24 cellular contexts compared by ENCODE assay signal in genomic region chr2:67702284-67702683, GRCh38.
"Had no signal": no experiment of that assay in that cellular context is flagged by ENCODE, and none has a peak within 500 bp of the region (broad histone marks: within the 10 kb centered on the region; RNA-seq: fewer than 3 reads in every experiment).

No MANE protein-coding gene starts in this region.

- DNase-seq: activated B cell treated with CpG ODN at 0.5 μM for 24 hours; activated CD4-positive, alpha-beta memory T cell treated with anti-CD3 and anti-CD28 coated beads for 36 hours; activated CD4-positive, alpha-beta T cell treated with anti-CD3 and anti-CD28 coated beads for 4 hours; activated CD4-positive, alpha-beta T cell treated with anti-CD3 and anti-CD28 coated beads, Interleukin-2, amount 10 ng/mL, durations not matched to agents 24 days and 14 days; activated CD4-positive, alpha-beta T cell treated with anti-CD3 and anti-CD28 coated beads, Interleukin-2, amount 50 U/mL, for 1 hour; activated CD4-positive, alpha-beta T cell treated with anti-CD3 and anti-CD28 coated beads, Interleukin-2, amount 50 U/mL, for 4 hours; activated CD4-positive, CD25-positive, alpha-beta regulatory T cell treated with anti-CD3 and anti-CD28 coated beads, Interleukin-2, amount 50 U/mL, for 72 hours; activated CD8-positive, alpha-beta memory T cell treated with anti-CD3 and anti-CD28 coated beads, Interleukin-2, amount 50 U/mL, for 48 hours; activated CD8-positive, alpha-beta T cell treated with anti-CD3 and anti-CD28 coated beads for 36 hours; activated effector memory CD4-positive, alpha-beta T cell treated with Interleukin-2 at 50 U/mL for 16 hours; activated gamma-delta T cell; activated naive CD4-positive, alpha-beta T cell treated with anti-CD3 and anti-CD28 coated beads, Interleukin-2, amount 10 ng/mL, durations not matched to agents 7 days and 5 days; activated naive CD4-positive, alpha-beta T cell treated with Interleukin-2 at 50 U/mL for 16 hours; activated naive CD8-positive, alpha-beta T cell treated with anti-CD3 and anti-CD28 coated beads, Interleukin-2, amount 10 ng/mL, durations not matched to agents 7 days and 5 days; activated naive CD8-positive, alpha-beta T cell treated with anti-CD3 and anti-CD28 coated beads, Interleukin-2, amount 50 U/mL, for 24 hours; activated T-cell treated with anti-CD3 and anti-CD28 coated beads, Interleukin-2, amount 50 U/mL, for 24 hours; activated T-cell treated with anti-CD3 and anti-CD28 coated beads, Interleukin-2, amount 50 U/mL, for 48 hours; amygdala; aorta; body of pancreas; brain microvascular endothelial cell; central memory CD4-positive, alpha-beta T cell; T-helper 2 cell; T-helper 9 cell had no signal

- ATAC-seq: activated CD8-positive, alpha-beta T cell treated with anti-CD3 and anti-CD28 coated beads for 36 hours; activated naive CD8-positive, alpha-beta T cell treated with anti-CD3 and anti-CD28 coated beads, Interleukin-2, amount 50 U/mL, for 24 hours; body of pancreas had no signal
